In the genomic region with DNA sequence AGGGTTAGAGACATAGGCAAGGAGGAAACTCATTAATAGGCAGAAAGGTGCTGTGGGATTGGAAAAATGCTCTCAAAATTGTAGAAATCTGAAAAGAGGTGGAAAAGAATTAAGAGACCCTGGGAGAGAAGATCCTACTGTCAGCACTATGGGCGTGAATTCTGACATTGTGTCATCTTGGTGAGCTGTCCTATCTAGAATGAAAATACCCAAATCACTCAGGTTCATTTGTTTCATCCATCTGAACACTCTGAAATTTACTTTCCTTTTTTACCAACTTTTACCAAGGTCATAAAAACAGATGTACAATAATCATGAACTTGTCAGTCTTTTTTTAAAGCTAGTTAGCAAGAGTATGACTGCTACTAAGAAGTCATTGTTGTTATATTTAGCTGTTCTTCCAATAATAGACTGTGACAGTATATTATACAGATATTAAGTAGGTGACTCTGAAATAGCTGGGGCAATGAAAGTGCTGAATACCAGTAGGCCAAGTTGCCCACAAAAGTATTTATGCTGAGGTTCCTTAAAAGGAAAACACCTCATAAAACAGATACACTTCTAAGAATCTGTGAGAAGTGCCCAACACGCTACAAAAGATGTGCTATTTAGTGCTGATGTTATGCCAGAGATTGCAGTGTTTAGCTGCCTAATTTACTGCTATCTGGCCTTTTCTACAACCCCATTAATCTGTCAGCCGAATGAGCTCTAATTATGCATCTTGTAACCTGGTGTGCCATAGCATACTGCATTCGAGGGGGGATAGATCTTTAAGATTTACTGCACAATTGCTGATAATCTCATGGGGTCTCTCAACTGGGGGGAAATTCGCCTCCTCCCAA, we compare ENCODE assay signal across 3 cellular contexts.
TF ChIP-seq lines count a peak whose summit lies in the region.

No MANE protein-coding gene starts in this region.

TF ChIP-seq in HEK293T, 16 proteins besides CTCF, POLR2A, EP300 and RAD21 (continued from another document):
- no peak for TF ChIP-seq FOXK2 (IDR thresholded peaks at IDR 0.05)
- no peak for TF ChIP-seq TARDBP (IDR thresholded peaks at IDR 0.05)
- no peak for TF ChIP-seq ELF4 (IDR thresholded peaks at IDR 0.05)
- TF ChIP-seq ZNF384 (IDR thresholded peaks at IDR 0.05): no peak
- no peak for TF ChIP-seq HDGF (IDR thresholded peaks at IDR 0.05; ENCODE audit: borderline replicate concordance)

TF ChIP-seq in neural cell, 6 proteins besides CTCF, POLR2A, EP300 and RAD21 (continued from another document):
- TF ChIP-seq, protein P1, sequence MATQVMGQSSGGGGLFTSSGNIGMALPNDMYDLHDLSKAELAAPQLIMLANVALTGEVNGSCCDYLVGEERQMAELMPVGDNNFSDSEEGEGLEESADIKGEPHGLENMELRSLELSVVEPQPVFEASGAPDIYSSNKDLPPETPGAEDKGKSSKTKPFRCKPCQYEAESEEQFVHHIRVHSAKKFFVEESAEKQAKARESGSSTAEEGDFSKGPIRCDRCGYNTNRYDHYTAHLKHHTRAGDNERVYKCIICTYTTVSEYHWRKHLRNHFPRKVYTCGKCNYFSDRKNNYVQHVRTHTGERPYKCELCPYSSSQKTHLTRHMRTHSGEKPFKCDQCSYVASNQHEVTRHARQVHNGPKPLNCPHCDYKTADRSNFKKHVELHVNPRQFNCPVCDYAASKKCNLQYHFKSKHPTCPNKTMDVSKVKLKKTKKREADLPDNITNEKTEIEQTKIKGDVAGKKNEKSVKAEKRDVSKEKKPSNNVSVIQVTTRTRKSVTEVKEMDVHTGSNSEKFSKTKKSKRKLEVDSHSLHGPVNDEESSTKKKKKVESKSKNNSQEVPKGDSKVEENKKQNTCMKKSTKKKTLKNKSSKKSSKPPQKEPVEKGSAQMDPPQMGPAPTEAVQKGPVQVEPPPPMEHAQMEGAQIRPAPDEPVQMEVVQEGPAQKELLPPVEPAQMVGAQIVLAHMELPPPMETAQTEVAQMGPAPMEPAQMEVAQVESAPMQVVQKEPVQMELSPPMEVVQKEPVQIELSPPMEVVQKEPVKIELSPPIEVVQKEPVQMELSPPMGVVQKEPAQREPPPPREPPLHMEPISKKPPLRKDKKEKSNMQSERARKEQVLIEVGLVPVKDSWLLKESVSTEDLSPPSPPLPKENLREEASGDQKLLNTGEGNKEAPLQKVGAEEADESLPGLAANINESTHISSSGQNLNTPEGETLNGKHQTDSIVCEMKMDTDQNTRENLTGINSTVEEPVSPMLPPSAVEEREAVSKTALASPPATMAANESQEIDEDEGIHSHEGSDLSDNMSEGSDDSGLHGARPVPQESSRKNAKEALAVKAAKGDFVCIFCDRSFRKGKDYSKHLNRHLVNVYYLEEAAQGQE (IDR thresholded peaks at IDR 0.05; ENCODE audit: borderline replicate concordance): no peak
- no peak for TF ChIP-seq POLR2AphosphoS5 (IDR thresholded peaks at IDR 0.05)
- TF ChIP-seq EZH2 (IDR thresholded peaks at IDR 0.05; ENCODE audit: borderline replicate concordance, insufficient read depth, low read length, poor library complexity, severe bottlenecking): no peak
- no peak for TF ChIP-seq MXI1 (conservative IDR thresholded peaks at IDR 0.05; ENCODE audit: poor library complexity, severe bottlenecking)
- no peak for TF ChIP-seq TAF1 (IDR thresholded peaks at IDR 0.05; ENCODE audit: low read depth)

TF ChIP-seq in SK-N-SH treated with all-trans-retinoic acid at 6 μM for 48 hours, 23 proteins besides CTCF, POLR2A, EP300 and RAD21 (continued from another document):
- TF ChIP-seq, protein P2, sequence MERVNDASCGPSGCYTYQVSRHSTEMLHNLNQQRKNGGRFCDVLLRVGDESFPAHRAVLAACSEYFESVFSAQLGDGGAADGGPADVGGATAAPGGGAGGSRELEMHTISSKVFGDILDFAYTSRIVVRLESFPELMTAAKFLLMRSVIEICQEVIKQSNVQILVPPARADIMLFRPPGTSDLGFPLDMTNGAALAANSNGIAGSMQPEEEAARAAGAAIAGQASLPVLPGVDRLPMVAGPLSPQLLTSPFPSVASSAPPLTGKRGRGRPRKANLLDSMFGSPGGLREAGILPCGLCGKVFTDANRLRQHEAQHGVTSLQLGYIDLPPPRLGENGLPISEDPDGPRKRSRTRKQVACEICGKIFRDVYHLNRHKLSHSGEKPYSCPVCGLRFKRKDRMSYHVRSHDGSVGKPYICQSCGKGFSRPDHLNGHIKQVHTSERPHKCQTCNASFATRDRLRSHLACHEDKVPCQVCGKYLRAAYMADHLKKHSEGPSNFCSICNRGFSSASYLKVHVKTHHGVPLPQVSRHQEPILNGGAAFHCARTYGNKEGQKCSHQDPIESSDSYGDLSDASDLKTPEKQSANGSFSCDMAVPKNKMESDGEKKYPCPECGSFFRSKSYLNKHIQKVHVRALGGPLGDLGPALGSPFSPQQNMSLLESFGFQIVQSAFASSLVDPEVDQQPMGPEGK (CRISPR knock-in tag; IDR thresholded peaks at IDR 0.05; ENCODE audit: borderline replicate concordance): no peak
- no peak for TF ChIP-seq ESRRG (CRISPR knock-in tag; IDR thresholded peaks at IDR 0.05)
- TF ChIP-seq, protein P3, sequence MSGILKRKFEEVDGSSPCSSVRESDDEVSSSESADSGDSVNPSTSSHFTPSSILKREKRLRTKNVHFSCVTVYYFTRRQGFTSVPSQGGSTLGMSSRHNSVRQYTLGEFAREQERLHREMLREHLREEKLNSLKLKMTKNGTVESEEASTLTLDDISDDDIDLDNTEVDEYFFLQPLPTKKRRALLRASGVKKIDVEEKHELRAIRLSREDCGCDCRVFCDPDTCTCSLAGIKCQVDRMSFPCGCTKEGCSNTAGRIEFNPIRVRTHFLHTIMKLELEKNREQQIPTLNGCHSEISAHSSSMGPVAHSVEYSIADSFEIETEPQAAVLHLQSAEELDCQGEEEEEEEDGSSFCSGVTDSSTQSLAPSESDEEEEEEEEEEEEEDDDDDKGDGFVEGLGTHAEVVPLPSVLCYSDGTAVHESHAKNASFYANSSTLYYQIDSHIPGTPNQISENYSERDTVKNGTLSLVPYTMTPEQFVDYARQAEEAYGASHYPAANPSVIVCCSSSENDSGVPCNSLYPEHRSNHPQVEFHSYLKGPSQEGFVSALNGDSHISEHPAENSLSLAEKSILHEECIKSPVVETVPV (CRISPR knock-in tag; IDR thresholded peaks at IDR 0.05): no peak
- no peak for TF ChIP-seq TCF4 (CRISPR knock-in tag; IDR thresholded peaks at IDR 0.05; ENCODE audit: borderline replicate concordance)
- no peak for TF ChIP-seq ZFP3 (CRISPR knock-in tag; IDR thresholded peaks at IDR 0.05)
TF ChIP-seq in SK-N-SH treated with all-trans-retinoic acid at 6 μM for 48 hours: peak in this region for 0.
